ENCODE assay signal across 1 cellular context in genomic region chr12:96047621-96048211, GRCh38.
TF ChIP-seq lines count a peak whose summit lies in the region.

No MANE protein-coding gene starts in this region.

TF ChIP-seq in A549, 52 proteins besides CTCF, POLR2A, EP300 and RAD21:
- TF ChIP-seq FOSB (CRISPR knock-in tag; IDR thresholded peaks at IDR 0.05) = no peak
- no peak for TF ChIP-seq HOXB5 (CRISPR knock-in tag; IDR thresholded peaks at IDR 0.05)
- peak in 1 of 2 experiments; percentile 25; a peak in 1 of 4 replicates for TF ChIP-seq CEBPB (IDR thresholded peaks at IDR 0.05)
- TF ChIP-seq MAX (IDR thresholded peaks at IDR 0.05) = peak; percentile 77
- peak; percentile 55; the same call in 1 of the 2 replicates for TF ChIP-seq FOSL2 (IDR thresholded peaks at IDR 0.05)
- TF ChIP-seq FOSL2 (CRISPR knock-in tag; IDR thresholded peaks at IDR 0.05) = peak; percentile 53
- no peak for TF ChIP-seq PHF8 (IDR thresholded peaks at IDR 0.05; ENCODE audit: borderline replicate concordance, low read depth)
- TF ChIP-seq ATOH8 (CRISPR knock-in tag; IDR thresholded peaks at IDR 0.05; ENCODE audit: low read depth) = no peak
- TF ChIP-seq JUN (IDR thresholded peaks at IDR 0.05) = peak; percentile 17 to 73; a peak in 1 of 5 replicates
- TF ChIP-seq GATA3 (IDR thresholded peaks at IDR 0.05; ENCODE audit: borderline replicate concordance) = peak; percentile 21; the same call in 1 of the 2 replicates
- TF ChIP-seq USF2 (IDR thresholded peaks at IDR 0.05) = 0 out of 2 replicates have a peak, but pooled peaks have one; percentile 3
- peak; percentile 64 for TF ChIP-seq JUNB (IDR thresholded peaks at IDR 0.05)
- TF ChIP-seq TP53 (CRISPR knock-in tag; IDR thresholded peaks at IDR 0.05) = no peak
- no peak for TF ChIP-seq CBX8 (IDR thresholded peaks at IDR 0.05)
- no peak for TF ChIP-seq RFX5 (IDR thresholded peaks at IDR 0.05)
